8 cellular contexts compared by ENCODE assay signal in genomic region chr7:33128631-33128989, GRCh38. TPM values are rescaled to one million over a fixed set of nuclear protein-coding genes. Genes with fewer than 3 reads are reported as not detected.
DNase-seq lines count a peak whose midpoint lies in the region; ATAC-seq and TF ChIP-seq lines count a peak whose summit lies in the region.

No MANE protein-coding gene starts in this region.

- H3K36me3 ChIP-seq in CD8-positive, alpha-beta memory T cell (ENCODE audit: insufficient read depth, low read length): no peaks in the 10 kb centered on the region
- H3K36me3 ChIP-seq in Panc1 (ENCODE audit: control insufficient read depth, insufficient read depth, low read length): no peaks in the 10 kb centered on the region

- POLR2A ChIA-PET in CD8-positive, alpha-beta memory T cell (lab: Charles Lee): interaction anchor here (1.6 kb wide), 1 partner anchor 238 kb away, joined by 9 read pairs; no protein-coding TSS in a partner anchor
- POLR2A ChIA-PET in Panc1 (lab: Charles Lee): no interaction called here

- peak overlapping the region; percentile 80 for H3K27ac ChIP-seq in CD8-positive, alpha-beta memory T cell (ENCODE audit: low read depth, low read length)
- peak overlapping the region; percentile 88 for H3K27ac ChIP-seq in Panc1 (ENCODE audit: low read length)
- peak overlapping the region; percentile 64 for H3K27ac ChIP-seq in epithelial cell of prostate

- H3K27me3 ChIP-seq in CD8-positive, alpha-beta memory T cell (ENCODE audit: insufficient read depth, low read length, poor library complexity, severe bottlenecking): no peaks in the 10 kb centered on the region
- peaks cover 3% of the 10 kb centered on the region; the same call in 1 of the 2 replicates for H3K27me3 ChIP-seq in Panc1 (ENCODE audit: control insufficient read depth, insufficient read depth, low read length)

- no peak for DNase-seq in CD8-positive, alpha-beta memory T cell
- DNase-seq in Panc1 (ENCODE audit: low read depth, low spot score) (no peak), epithelial cell of prostate (ENCODE audit: low read depth, low spot score) (no peak), osteocyte (ENCODE audit: extremely low spot score, unreplicated experiment) (no peak), DMS 273 (lab: John Stamatoyannopoulos, UW; ENCODE audit: unreplicated experiment) (no peak), COLO668 (lab: John Stamatoyannopoulos, UW; ENCODE audit: unreplicated experiment) (no peak)
- no peak for DNase-seq in activated effector memory CD4-positive, alpha-beta T cell treated with anti-CD3 and anti-CD28 coated beads, Interleukin-2, amount 50 U/mL, for 16 hours

- CTCF ChIA-PET in CD8-positive, alpha-beta memory T cell (lab: Charles Lee): interaction anchor here (0.6 to 1.9 kb wide), 2 partner anchors 21 to 282 kb away, joined by 3 to 7 read pairs; no protein-coding TSS in a partner anchor
- CTCF ChIA-PET in Panc1 (lab: Charles Lee): no interaction called here

- TF ChIP-seq CTCF in Panc1 (IDR thresholded peaks at IDR 0.05) (no peak), osteocyte (IDR thresholded peaks at IDR 0.05) (no peak)

- H3K4me1 Mint-ChIP-seq in CD8-positive, alpha-beta memory T cell: peaks cover 24 to 39% (median 30%) of the 10 kb centered on the region in 3 donors
- H3K4me1 Mint-ChIP-seq in osteocyte (ENCODE audit: unreplicated experiment): peaks cover 18% of the 10 kb centered on the region

- peaks cover 7% of the 10 kb centered on the region for H3K4me1 ChIP-seq in CD8-positive, alpha-beta memory T cell (ENCODE audit: insufficient read depth, low read length)
- H3K4me1 ChIP-seq in Panc1 (ENCODE audit: control insufficient read depth, insufficient read depth, low read length): peaks cover 6% of the 10 kb centered on the region

- in situ Hi-C loops in Panc1 (cut with HindIII; ENCODE audit: low pct_unique_long_range_greater_than_20kb, low sequenced_read_pairs): no loop called here

- intact Hi-C loops in Panc1 (cut with micrococcal nuclease; ENCODE audit: unreplicated experiment): no loop called here

- H3K9me3 ChIP-seq in CD8-positive, alpha-beta memory T cell (ENCODE audit: low read length): no peaks in the 10 kb centered on the region
- no peaks in the 10 kb centered on the region for H3K9me3 ChIP-seq in Panc1 (ENCODE audit: control insufficient read depth, insufficient read depth, low read depth, low read length)

- H3K27me3 Mint-ChIP-seq in CD8-positive, alpha-beta memory T cell: peaks cover 0 to 8% of the 10 kb centered on the region in 2 donors
- peaks cover 5% of the 10 kb centered on the region for H3K27me3 Mint-ChIP-seq in osteocyte (ENCODE audit: unreplicated experiment)

- peak overlapping the region; percentile 86 for H3K4me3 ChIP-seq in CD8-positive, alpha-beta memory T cell (ENCODE audit: low read length)
- H3K4me3 ChIP-seq in Panc1 (ENCODE audit: low read depth in 2 of 2, low read length in 2 of 2): peak overlapping the region; percentile 86 to 87

- no peak for ATAC-seq in Panc1
- no peak for ATAC-seq in HG02763 (IDR thresholded peaks at IDR 0.05; ENCODE audit: unreplicated experiment)

- H3K36me3 Mint-ChIP-seq in CD8-positive, alpha-beta memory T cell: peaks cover 0 to 11% (median 4%) of the 10 kb centered on the region in 3 donors
- no peaks in the 10 kb centered on the region for H3K36me3 Mint-ChIP-seq in osteocyte (ENCODE audit: unreplicated experiment)

- H3K4me3 Mint-ChIP-seq in CD8-positive, alpha-beta memory T cell: peak overlapping the region; percentile 95 to 98 (median 97)
- peak overlapping the region; percentile 90 for H3K4me3 Mint-ChIP-seq in osteocyte (ENCODE audit: unreplicated experiment)

- peaks cover 0 to 1% (median 0%) of the 10 kb centered on the region in 5 donors for H3K9me3 Mint-ChIP-seq in CD8-positive, alpha-beta memory T cell
- no peaks in the 10 kb centered on the region for H3K9me3 Mint-ChIP-seq in osteocyte (ENCODE audit: unreplicated experiment)

- peak overlapping the region; percentile 82 to 98 (median 96) for H3K27ac Mint-ChIP-seq in CD8-positive, alpha-beta memory T cell
- peak overlapping the region; percentile 85 for H3K27ac Mint-ChIP-seq in osteocyte (ENCODE audit: unreplicated experiment)

- TSS peak; percentile 80 for BruUV-seq in Panc1 (replicated peaks; lab: Mats Ljungman, UMichigan)

RNA-seq across cellular contexts. Expression of gene BBS9, which starts 0.8 kb away (rescaled TPM):
- 10 to 100 TPM; 10.0 to 11.1 TPM for total RNA-seq in CD8-positive, alpha-beta memory T cell
- 14.6 TPM for polyA plus RNA-seq in CD8-positive, alpha-beta memory T cell
- 6.9 TPM for total RNA-seq in Panc1 (2021; ENCODE audit: unreplicated experiment)
- 4.3 TPM for polyA plus RNA-seq in Panc1 (2012; ENCODE audit: insufficient read length)
- total RNA-seq in osteocyte: 22.6 and 25.1 TPM in 2 replicates

RNA-seq across cellular contexts. Expression of gene RP9, which starts 19.4 kb away (rescaled TPM):
- total RNA-seq in CD8-positive, alpha-beta memory T cell: 10 to 100 TPM; 26.0 to 27.7 TPM
- 23.3 TPM for polyA plus RNA-seq in CD8-positive, alpha-beta memory T cell
- 22.1 TPM for total RNA-seq in Panc1 (2021; ENCODE audit: unreplicated experiment)
- polyA plus RNA-seq in Panc1 (2012; ENCODE audit: insufficient read length): 26.9 TPM
- total RNA-seq in osteocyte: 17.9 and 18.9 TPM in 2 replicates
